In the genomic region with DNA sequence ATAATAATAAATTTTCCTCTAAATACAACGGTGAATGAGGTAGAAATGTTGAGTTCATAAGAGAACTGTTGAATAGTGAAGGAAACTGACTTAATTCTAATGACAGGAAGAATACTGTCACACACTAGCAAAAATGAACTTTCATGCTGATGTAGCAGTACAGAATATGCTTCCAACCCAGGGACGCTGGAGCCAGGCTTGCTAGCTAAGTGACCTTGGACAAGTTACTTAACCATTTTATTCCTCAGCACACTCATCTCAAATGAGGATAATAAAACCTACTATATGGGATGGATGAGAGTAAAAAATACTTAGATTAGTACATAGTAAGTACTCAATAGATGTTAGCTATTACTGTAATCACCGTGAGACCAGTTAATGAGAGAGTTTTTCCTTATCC, we compare ENCODE assay signal across 15 cellular contexts. TPM values are rescaled to one million over a fixed set of nuclear protein-coding genes. Genes with fewer than 3 reads are reported as not detected.
"Had no signal": no experiment of that assay in that cellular context is flagged by ENCODE, and none has a peak within 500 bp of the region (broad histone marks: within the 10 kb centered on the region; RNA-seq: fewer than 3 reads in every experiment).

No MANE protein-coding gene starts in this region.

RNA-seq across cellular contexts. Expression of a gene that starts 36.5 kb away (rescaled TPM):
- total RNA-seq: activated B cell treated with CpG ODN at 0.5 μM for 24 hours; activated CD4-positive, alpha-beta memory T cell treated with anti-CD3 and anti-CD28 coated beads for 36 hours; activated CD4-positive, alpha-beta memory T cell treated with anti-CD3 and anti-CD28 coated beads, Interleukin-2, amount 10 ng/mL, durations not matched to agents 7 days and 5 days; activated CD4-positive, alpha-beta T cell treated with anti-CD3 and anti-CD28 coated beads for 36 hours; activated CD4-positive, alpha-beta T cell treated with anti-CD3 and anti-CD28 coated beads, Interleukin-2, amount 10 ng/mL, durations not matched to agents 24 days and 14 days; activated CD4-positive, alpha-beta T cell treated with anti-CD3 and anti-CD28 coated beads, Interleukin-2, amount 10 ng/mL, durations not matched to agents 7 days and 5 days; activated CD8-positive, alpha-beta memory T cell treated with anti-CD3 and anti-CD28 coated beads for 36 hours; activated CD8-positive, alpha-beta memory T cell treated with anti-CD3 and anti-CD28 coated beads, Interleukin-2, amount 10 ng/mL, durations not matched to agents 7 days and 5 days; activated CD8-positive, alpha-beta T cell treated with anti-CD3 and anti-CD28 coated beads for 36 hours; activated CD8-positive, alpha-beta T cell treated with anti-CD3 and anti-CD28 coated beads, Interleukin-2, amount 10 ng/mL, durations not matched to agents 7 days and 5 days; T-cell; T-helper 1 cell treated with Interleukin-12 subunit alpha and Interleukin-12 subunit beta and Interleukin-4 antibody, amounts not matched to agents 30 ng/mL and 1 ng/mL, for 36 hours; T-helper 17 cell; T-helper 2 cell treated with Interferon-gamma antibody and Interleukin-4, amounts not matched to agents 100 ng/mL and 5 ng/mL, for 36 hours; WTC11 had no signal
